ENCODE assay signal across 12 cellular contexts in the genomic region with DNA sequence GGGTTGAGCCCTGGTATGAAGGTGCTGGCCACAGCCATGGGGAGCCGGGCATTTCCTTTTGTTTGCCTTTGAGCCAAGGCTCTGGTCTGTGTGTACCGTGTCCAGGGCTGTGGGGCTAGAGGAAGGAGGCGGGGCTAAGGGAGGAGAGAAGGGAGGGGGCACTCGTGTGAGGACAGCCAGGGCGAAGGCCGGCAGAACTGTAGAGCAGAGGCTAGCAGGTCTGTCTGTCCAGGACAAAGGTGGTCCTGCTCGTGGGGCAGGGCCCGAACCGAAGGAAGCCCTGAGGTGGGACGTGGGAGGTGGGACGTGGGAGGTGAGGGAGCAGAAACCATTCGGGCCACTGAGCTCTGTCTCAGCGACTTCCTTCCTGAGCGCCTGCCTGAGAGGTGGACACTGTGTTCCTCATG. TPM values are rescaled to one million over a fixed set of nuclear protein-coding genes. Genes with fewer than 3 reads are reported as not detected.
DNase-seq lines count a peak whose midpoint lies in the region; ATAC-seq, FAIRE-seq and TF ChIP-seq lines count a peak whose summit lies in the region.
"Had no signal": no experiment of that assay in that cellular context is flagged by ENCODE, and none has a peak within 500 bp of the region (broad histone marks: within the 10 kb centered on the region; RNA-seq: fewer than 3 reads in every experiment).

No MANE protein-coding gene starts in this region.

- TF ChIP-seq POLR2A in K562 (conservative IDR thresholded peaks at IDR 0.05), result no peak

- H4K8ac ChIP-seq in H9 (replicated peaks; ENCODE audit: insufficient read length, low read depth, low read length), result no peak overlapping the region

- no peak overlapping the region for H3K4ac ChIP-seq in H9 (ENCODE audit: low read depth, low read length)

- H3K27ac ChIP-seq in H9 (ENCODE audit: insufficient read length, low read depth, low read length) (no peak overlapping the region), K562 (ENCODE audit: extremely low read depth, low read depth, low read length) (no peak overlapping the region)

- H3K36me3 ChIP-seq in K562 (ENCODE audit: control insufficient read depth, insufficient read depth, low read length), result no peaks in the 10 kb centered on the region

- H4K91ac ChIP-seq in H9 (ENCODE audit: insufficient read length, low read depth, low read length), result no peak overlapping the region

- no peak overlapping the region for H4K5ac ChIP-seq in H9 (ENCODE audit: insufficient read length, low read depth, low read length)

- H3K79me2 ChIP-seq in H9 (ENCODE audit: insufficient read depth, low read length) (no peaks in the 10 kb centered on the region), K562 (ENCODE audit: control insufficient read depth, insufficient read depth, low read length) (no peaks in the 10 kb centered on the region)

- H2BK5ac ChIP-seq in H9 (ENCODE audit: insufficient read length, low read length), result no peak overlapping the region

- H3K9me3 Mint-ChIP-seq in H9, result no peaks in the 10 kb centered on the region
- no peaks in the 10 kb centered on the region for H3K9me3 Mint-ChIP-seq in activated T-helper 17 cell treated with anti-CD3 and anti-CD28 coated beads, Interleukin-2, amount 50 U/mL, for 72 hours
- H3K9me3 Mint-ChIP-seq: naive thymus-derived CD8-positive, alpha-beta T cell had no signal

- no CpG with 5 or more reads among the region's 14 CpGs for WGBS in H9 (ENCODE audit: extremely low coverage, insufficient read length, low lambda C conversion rate)
- 17% methylated on average over 8 of the region's 14 CpGs for WGBS in K562 (ENCODE audit: insufficient coverage, low coverage, missing lambda C conversion rate)

- CTCF ChIA-PET in K562 (lab: Yijun Ruan, JAX; ENCODE audit: low intra/inter-chr PET ratio), result no interaction called here

- H3K9ac ChIP-seq in H9 (ENCODE audit: extremely low read depth, insufficient read length, low read length) (no peak overlapping the region), K562 (ENCODE audit: insufficient read depth in 1 of 2, low read depth in 2 of 2, low read length in 2 of 2) (peak overlapping the region in 1 of 2 experiments; percentile 78; a peak in 2 of 4 replicates)

- H2AK5ac ChIP-seq in H9 (ENCODE audit: insufficient read length, low read length), result no peak overlapping the region

- no peak overlapping the region; a peak in 1 of 5 replicates for H3K4me3 Mint-ChIP-seq in H9
- no peak overlapping the region for H3K4me3 Mint-ChIP-seq in activated T-helper 17 cell treated with anti-CD3 and anti-CD28 coated beads, Interleukin-2, amount 50 U/mL, for 72 hours
- H3K4me3 Mint-ChIP-seq: activated naive CD8-positive, alpha-beta T cell; naive thymus-derived CD8-positive, alpha-beta T cell had no signal

- H2AFZ ChIP-seq in H9 (ENCODE audit: low read length) (no peak overlapping the region), K562 (ENCODE audit: low read depth, low read length) (peak overlapping the region; percentile 70)

- H3T11ph ChIP-seq in H9 (ENCODE audit: low read length), result no peak overlapping the region

- H2BK12ac ChIP-seq in H9 (ENCODE audit: insufficient read length, low read depth, low read length), result no peak overlapping the region

- no peak overlapping the region for H3K14ac ChIP-seq in H9 (ENCODE audit: insufficient read depth, low read length)

- H3K9me1 ChIP-seq in K562 (ENCODE audit: control insufficient read depth, insufficient read depth, low read length), result no peaks in the 10 kb centered on the region

- TF ChIP-seq RAD21 in K562 (CRISPR knock-in tag; conservative IDR thresholded peaks at IDR 0.05 in 1 of 2, IDR thresholded peaks at IDR 0.05 in 1 of 2), result no peak

- no peak overlapping the region for H3K56ac ChIP-seq in H9 (ENCODE audit: insufficient read length, low read depth, low read length)

- no peak overlapping the region for H3K18ac ChIP-seq in H9 (ENCODE audit: insufficient read length, low read depth, low read length)

- FAIRE-seq in K562 (lab: Jason Lieb, UNC) (no peak), frontal cortex (lab: Jason Lieb, UNC) (no peak)

- H3K36me3 Mint-ChIP-seq in H9 (ENCODE audit: insufficient read depth in 1 of 3, low read depth in 3 of 3), result no peaks in the 10 kb centered on the region; a peak in 1 of 7 replicates
- no peaks in the 10 kb centered on the region for H3K36me3 Mint-ChIP-seq in activated T-helper 17 cell treated with anti-CD3 and anti-CD28 coated beads, Interleukin-2, amount 50 U/mL, for 72 hours (ENCODE audit: low read depth)

- H3K9me3 ChIP-seq in H9 (ENCODE audit: control insufficient read depth, low read depth, low read length) (no peaks in the 10 kb centered on the region), K562 (replicated peaks; ENCODE audit: control insufficient read depth, insufficient read depth, low read depth, low read length) (no peaks in the 10 kb centered on the region)

- no peak overlapping the region for H2BK20ac ChIP-seq in H9 (ENCODE audit: low read depth, low read length, poor library complexity, severe bottlenecking)

- no peaks in the 10 kb centered on the region for H3K27me3 ChIP-seq in H9 (ENCODE audit: insufficient read depth, low read length)
- no peaks in the 10 kb centered on the region for H3K27me3 ChIP-seq in K562 (ENCODE audit: control insufficient read depth in 2 of 2, insufficient read depth in 2 of 2, low read length in 2 of 2)

- DNase-seq in H9 (peak; percentile 65), K562 (ENCODE audit: extremely low read depth in 1 of 4, low spot score in 3 of 4) (peak; percentile 23 to 38 (median 31)), iris pigment epithelial cell (ENCODE audit: low read depth) (peak; percentile 22), sciatic nerve (ENCODE audit: low spot score) (no peak), HuH-7.5 (ENCODE audit: low spot score) (no peak), GM10266 (ENCODE audit: extremely low spot score) (no peak), frontal cortex (ENCODE audit: low spot score in 2 of 2) (no peak)
- DNase-seq: naive thymus-derived CD8-positive, alpha-beta T cell; NCI-H524 treated with DMSO at 0.1 percent for 48 hours; T1000 had no signal

- H3K23me2 ChIP-seq in H9 (ENCODE audit: insufficient read length, low read depth, low read length, poor library complexity, severe bottlenecking), result no peaks in the 10 kb centered on the region

- BruUV-seq in K562 (replicated peaks; lab: Mats Ljungman, UMichigan), result no TSS peak

- TF ChIP-seq EP300 in K562 (IDR thresholded peaks at IDR 0.05; ENCODE audit: low read length), result no peak

- H2BK120ac ChIP-seq in H9 (ENCODE audit: low read depth, low read length, poor library complexity, severe bottlenecking), result no peak overlapping the region

- no peak for TF ChIP-seq CTCF in H9 (conservative IDR thresholded peaks at IDR 0.05)
- no peak for TF ChIP-seq CTCF in K562 (IDR thresholded peaks at IDR 0.05 in 2 of 3, conservative IDR thresholded peaks at IDR 0.05 in 1 of 3; ENCODE audit: insufficient read depth in 2 of 3, low read depth in 1 of 3, low read length in 3 of 3)
- TF ChIP-seq CTCF in GM10266 (IDR thresholded peaks at IDR 0.05; ENCODE audit: control insufficient read depth, insufficient read depth, low read depth, missing control alignments), result no peak

- H4K20me1 ChIP-seq in H9 (ENCODE audit: control insufficient read depth, insufficient read depth, insufficient read length), result no peaks in the 10 kb centered on the region
- H4K20me1 ChIP-seq in K562 (replicated peaks; ENCODE audit: control insufficient read depth, insufficient read depth, low read length), result no peaks in the 10 kb centered on the region

- H3K79me1 ChIP-seq in H9 (ENCODE audit: insufficient read depth, low read depth, low read length, poor library complexity, severe bottlenecking), result no peaks in the 10 kb centered on the region

- H3K4me1 Mint-ChIP-seq in H9, result peaks cover 8 to 14% of the 10 kb centered on the region in 2 experiments
- no peaks in the 10 kb centered on the region for H3K4me1 Mint-ChIP-seq in activated T-helper 17 cell treated with anti-CD3 and anti-CD28 coated beads, Interleukin-2, amount 50 U/mL, for 72 hours

- POLR2A ChIA-PET in K562 (lab: Yijun Ruan, JAX), result interaction anchor here (0.6 kb wide), 2 partner anchors 13 kb away, joined by 4 read pairs; no protein-coding TSS in a partner anchor

- no peaks in the 10 kb centered on the region for H3K27me3 Mint-ChIP-seq in H9 (ENCODE audit: low read depth)
- H3K27me3 Mint-ChIP-seq in activated T-helper 17 cell treated with anti-CD3 and anti-CD28 coated beads, Interleukin-2, amount 50 U/mL, for 72 hours, result no peaks in the 10 kb centered on the region
- H3K27me3 Mint-ChIP-seq: activated naive CD8-positive, alpha-beta T cell; naive thymus-derived CD8-positive, alpha-beta T cell had no signal

- peak overlapping the region in 2 of 3 experiments; percentile 34 to 53; a peak in 4 of 7 replicates for H3K27ac Mint-ChIP-seq in H9
- no peak overlapping the region for H3K27ac Mint-ChIP-seq in activated T-helper 17 cell treated with anti-CD3 and anti-CD28 coated beads, Interleukin-2, amount 50 U/mL, for 72 hours
- H3K27ac Mint-ChIP-seq: activated naive CD8-positive, alpha-beta T cell; naive thymus-derived CD8-positive, alpha-beta T cell had no signal

- in situ Hi-C loops in K562 (cut with MboI), result loop anchor here (25.0 kb wide), 1 partner anchor 676 kb away; a partner anchor contains a TSS

- H3K4me3 ChIP-seq in K562, result no peak overlapping the region

- no peak overlapping the region for H2BK15ac ChIP-seq in H9 (ENCODE audit: low read depth, low read length)

- H3K4me2 ChIP-seq in H9 (ENCODE audit: insufficient read depth, insufficient read length, low read length) (no peak overlapping the region), K562 (ENCODE audit: insufficient read depth, low read length) (peak overlapping the region; percentile 37)

- peak; percentile 91 for ATAC-seq in K562
- ATAC-seq in sciatic nerve, result peak; percentile 77
- ATAC-seq in activated T-helper 17 cell treated with anti-CD3 and anti-CD28 coated beads, Interleukin-2, amount 50 U/mL, for 72 hours (replicated peaks), result no peak
- ATAC-seq: naive thymus-derived CD8-positive, alpha-beta T cell had no signal

- no peak overlapping the region for H3K23ac ChIP-seq in H9 (ENCODE audit: insufficient read length, low read depth, low read length)

- intact Hi-C loops in K562 (cut with micrococcal nuclease) (no loop called here), sciatic nerve (cut with DNase I) (no loop called here)

- H3K4me1 ChIP-seq in H9 (ENCODE audit: insufficient read depth, low read length) (no peaks in the 10 kb centered on the region), K562 (replicated peaks in 1 of 2; ENCODE audit: control insufficient read depth in 2 of 2, insufficient read depth in 2 of 2, low read length in 2 of 2) (peaks cover 0 to 4% of the 10 kb centered on the region in 2 experiments; a peak in 2 of 5 replicates)

RNA-seq across cellular contexts. Expression of a gene that starts 41.3 kb away (rescaled TPM):
- total RNA-seq in H9 (2021), result 28.1 and 28.6 TPM in 2 replicates
- 31.6 and 38.4 TPM in 2 replicates for total RNA-seq in K562 (2011; cell fraction: chromatin; rRNA removed; ENCODE audit: low replicate concordance)
- 22.0 and 29.9 TPM in 2 replicates for total RNA-seq in K562 (2011; cell fraction: nucleolus; rRNA removed)
- total RNA-seq in K562 (2011; cell fraction: nucleoplasm; rRNA removed), result 25.6 and 25.8 TPM in 2 replicates
- total RNA-seq in K562 (2014; rRNA removed), result 3.7 and 4.8 TPM in 2 replicates
- total RNA-seq in K562 (2014; rRNA removed; fragmentation: Illumina TruSeq; extraction: Trizol), result 1.8 and 2.1 TPM in 2 replicates
- total RNA-seq in K562 (2015; rRNA removed; fragmentation: Illumina TruSeq; extraction: Trizol), result 4.1 and 4.3 TPM in 2 replicates
- total RNA-seq in K562 (2021), result 7.9 and 10.4 TPM in 2 replicates
- 5.9 and 6.2 TPM in 2 replicates for polyA plus RNA-seq in K562 (2011; rRNA removed)
- 5.3 and 8.8 TPM in 2 replicates for polyA plus RNA-seq in K562 (2011; cell fraction: cytosol; rRNA removed)
- polyA plus RNA-seq in K562 (2011; cell fraction: nucleus; rRNA removed), result 40.2 and 56.0 TPM in 2 replicates
- 11.7 and 15.9 TPM in 2 replicates for polyA plus RNA-seq in K562 (2012)
- polyA plus RNA-seq in K562 (2014; fragmentation: Illumina TruSeq; extraction: Trizol), result 6.0 and 7.4 TPM in 2 replicates
- under 1 TPM; 0.07 to 0.21 TPM for polyA plus RNA-seq in K562 (2014; fragmentation: Nextera tagmentation; extraction: Ambion mirVana)
- 5.9 and 8.1 TPM in 2 replicates for polyA plus RNA-seq in K562 (2014; rRNA removed)
- 5.2 and 5.7 TPM in 2 replicates for polyA minus RNA-seq in K562 (2011; rRNA and poly(A)+ RNA removed)
- polyA minus RNA-seq in K562 (2011; cell fraction: cytosol; rRNA and poly(A)+ RNA removed), result 4.2 and 8.7 TPM in 2 replicates
- polyA minus RNA-seq in K562 (2011; cell fraction: nucleus; rRNA and poly(A)+ RNA removed), result 12.4 and 17.7 TPM in 2 replicates
- 49.0 TPM for total RNA-seq in sciatic nerve
- 10 to 100 TPM; 23.5 to 39.0 TPM for total RNA-seq in activated T-helper 17 cell treated with anti-CD3 and anti-CD28 coated beads, Interleukin-2, amount 50 U/mL, for 72 hours
- 12.2 TPM for total RNA-seq in frontal cortex

RNA-seq across cellular contexts. Expression of a gene that starts 54.4 kb away (rescaled TPM):
- total RNA-seq in H9 (2021) (3.3 and 3.9 TPM in 2 replicates), K562 (2014; rRNA removed) (0.33 TPM in 1 of 2 replicates, not detected in the other), K562 (2014; rRNA removed; fragmentation: Illumina TruSeq; extraction: Trizol) (0.29 and 0.41 TPM in 2 replicates), K562 (2015; rRNA removed; fragmentation: Illumina TruSeq; extraction: Trizol) (0.62 and 0.75 TPM in 2 replicates), K562 (2021) (0.25 and 0.55 TPM in 2 replicates), sciatic nerve (5.5 TPM), frontal cortex (0.41 TPM)
- 2.0 and 3.5 TPM in 2 replicates for total RNA-seq in K562 (2011; cell fraction: chromatin; rRNA removed; ENCODE audit: low replicate concordance)
- 1.8 and 2.2 TPM in 2 replicates for total RNA-seq in K562 (2011; cell fraction: nucleolus; rRNA removed)
- 3.8 and 4.7 TPM in 2 replicates for total RNA-seq in K562 (2011; cell fraction: nucleoplasm; rRNA removed)
- polyA plus RNA-seq in K562 (2011; rRNA removed) (0.78 and 1.7 TPM in 2 replicates), K562 (2014; fragmentation: Illumina TruSeq; extraction: Trizol) (0.25 and 0.43 TPM in 2 replicates), K562 (2014; fragmentation: Nextera tagmentation; extraction: Ambion mirVana) (under 1 TPM; 0.11 to 0.13 TPM), K562 (2014; rRNA removed) (0.19 and 0.54 TPM in 2 replicates)
- 1.0 TPM in 2 replicates for polyA plus RNA-seq in K562 (2011; cell fraction: cytosol; rRNA removed)
- polyA plus RNA-seq in K562 (2011; cell fraction: nucleus; rRNA removed), result 7.0 and 8.5 TPM in 2 replicates
- 0.74 and 0.98 TPM in 2 replicates for polyA plus RNA-seq in K562 (2012)
- 0.70 and 0.87 TPM in 2 replicates for polyA minus RNA-seq in K562 (2011; rRNA and poly(A)+ RNA removed)
- not detected in 2 replicates for polyA minus RNA-seq in K562 (2011; cell fraction: cytosol; rRNA and poly(A)+ RNA removed)
- polyA minus RNA-seq in K562 (2011; cell fraction: nucleus; rRNA and poly(A)+ RNA removed), result 1.2 and 1.6 TPM in 2 replicates
- total RNA-seq in activated T-helper 17 cell treated with anti-CD3 and anti-CD28 coated beads, Interleukin-2, amount 50 U/mL, for 72 hours, result 10 to 100 TPM in 1 of 2 donors, 1 to 10 TPM in 1; 7.5 to 43.2 TPM

Comparison
In these comparisons a context has a peak if more than half of its experiments do, and no peak if none do; other contexts are left out.
1. DNase-seq: peak in H9 (single experiment), K562 (4 of 4) and iris pigment epithelial cell (single experiment); none in sciatic nerve (single experiment), HuH-7.5 (single experiment), GM10266 (single experiment) and frontal cortex (0 of 2).